ENCODE assay signal across 16 cellular contexts in genomic region chrX:12223650-12224049, GRCh38.
DNase-seq lines count a peak whose midpoint lies in the region; ATAC-seq and TF ChIP-seq lines count a peak whose summit lies in the region.
"Had no signal": no experiment of that assay in that cellular context is flagged by ENCODE, and none has a peak within 500 bp of the region (broad histone marks: within the 10 kb centered on the region; RNA-seq: fewer than 3 reads in every experiment).

No MANE protein-coding gene starts in this region.

- no peaks in the 10 kb centered on the region for H3K9me2 ChIP-seq in Karpas-422 (replicated peaks; ENCODE audit: insufficient read depth, low read length)

- H3K4me1 ChIP-seq in ACC112 (ENCODE audit: control insufficient read depth, insufficient read depth, low read length, unreplicated experiment) (peaks cover 8% of the 10 kb centered on the region), Karpas-422 (ENCODE audit: low read length) (no peaks in the 10 kb centered on the region)
- H3K4me1 ChIP-seq: BE2C had no signal

- TF ChIP-seq CTCF in HFFc6 (IDR thresholded peaks at IDR 0.05) (no peak), RWPE1 (conservative IDR thresholded peaks at IDR 0.05; ENCODE audit: low read depth) (no peak)

- DNase-seq in HFFc6 (peak; percentile 70), RWPE1 (ENCODE audit: low spot score) (peak; percentile 1), epithelial cell of prostate (ENCODE audit: low read depth, low spot score) (peak; percentile 33), NCI-H1417 treated with DMSO at 0.1 percent for 48 hours (lab: John Stamatoyannopoulos, UW) (no peak), Karpas-422 (no peak)
- DNase-seq: ACHN; BE2C; CD4-positive, alpha-beta memory T cell; NCI-H146; NCI-H2107; NCI-H345; SHP77 treated with DMSO at 0.1 percent for 48 hours had no signal

- no peak overlapping the region for H3K4me3 Mint-ChIP-seq in HFFc6
- H3K4me3 Mint-ChIP-seq: CD4-positive, alpha-beta memory T cell; IgD-negative memory B cell had no signal

- H3K9me3 ChIP-seq in Karpas-422 (ENCODE audit: low read length): no peaks in the 10 kb centered on the region
- H3K9me3 ChIP-seq: BE2C had no signal

- H3K36me3 Mint-ChIP-seq in HFFc6 (ENCODE audit: low read depth): peaks cover 12% of the 10 kb centered on the region; the same call in 1 of the 2 replicates
- H3K36me3 Mint-ChIP-seq: CD4-positive, alpha-beta memory T cell; IgD-negative memory B cell had no signal

- peaks cover 20% of the 10 kb centered on the region for H3K4me1 Mint-ChIP-seq in HFFc6 (ENCODE audit: low read depth)
- H3K4me1 Mint-ChIP-seq: CD4-positive, alpha-beta memory T cell; IgD-negative memory B cell had no signal

- H4K20me1 ChIP-seq in Karpas-422 (ENCODE audit: insufficient read depth, low read depth, low read length): no peaks in the 10 kb centered on the region

- POLR2A ChIA-PET in RWPE1 (lab: Yijun Ruan, JAX; ENCODE audit: low non-redundant PET): no interaction called here

- peak overlapping the region; percentile 29; the same call in 1 of the 2 replicates for H3K27ac Mint-ChIP-seq in HFFc6
- H3K27ac Mint-ChIP-seq: CD4-positive, alpha-beta memory T cell; IgD-negative memory B cell had no signal

- H3K79me2 ChIP-seq in ACC112 (ENCODE audit: control insufficient read depth, insufficient read depth, low read length, unreplicated experiment): no peaks in the 10 kb centered on the region
- H3K79me2 ChIP-seq in Karpas-422 (ENCODE audit: low read length): no peaks in the 10 kb centered on the region

- no peaks in the 10 kb centered on the region for H3K27me3 Mint-ChIP-seq in HFFc6 (ENCODE audit: insufficient read depth)
- H3K27me3 Mint-ChIP-seq: CD4-positive, alpha-beta memory T cell had no signal

- H3K36me3 ChIP-seq in ACC112 (ENCODE audit: insufficient read depth, low read length) (no peaks in the 10 kb centered on the region), Karpas-422 (ENCODE audit: insufficient read depth, low read length) (no peaks in the 10 kb centered on the region)
- H3K36me3 ChIP-seq: BE2C had no signal

- H3K27ac ChIP-seq in ACC112 (ENCODE audit: low read depth, low read length): peak overlapping the region; percentile 50
- H3K27ac ChIP-seq in RWPE1: no peak overlapping the region
- peak overlapping the region; percentile 44 for H3K27ac ChIP-seq in epithelial cell of prostate
- no peak overlapping the region for H3K27ac ChIP-seq in Karpas-422 (ENCODE audit: low read length)

- no peak overlapping the region for H3K4me2 ChIP-seq in Karpas-422 (ENCODE audit: low read depth, low read length, poor library complexity, severe bottlenecking)

- CTCF ChIA-PET in RWPE1 (lab: Yijun Ruan, JAX): no interaction called here

- H3K9me3 Mint-ChIP-seq in HFFc6: peaks cover 4% of the 10 kb centered on the region
- H3K9me3 Mint-ChIP-seq: IgD-negative memory B cell had no signal

- H3K9ac ChIP-seq in Karpas-422 (ENCODE audit: low read length): no peak overlapping the region

- H3K4me3 ChIP-seq in ACC112 (ENCODE audit: low read depth, low read length) (no peak overlapping the region), Karpas-422 (ENCODE audit: low read length) (no peak overlapping the region)

- ATAC-seq in GM21528 (IDR thresholded peaks at IDR 0.05; ENCODE audit: low FRiP score, unreplicated experiment) (no peak), HG03460 (IDR thresholded peaks at IDR 0.05; ENCODE audit: unreplicated experiment) (no peak)

- no peak overlapping the region for H2AFZ ChIP-seq in ACC112 (ENCODE audit: low read length, unreplicated experiment)
- no peak overlapping the region for H2AFZ ChIP-seq in Karpas-422 (ENCODE audit: low read length)

- H3K27me3 ChIP-seq in ACC112 (ENCODE audit: insufficient read depth, low read length) (no peaks in the 10 kb centered on the region), Karpas-422 (ENCODE audit: low read length) (no peaks in the 10 kb centered on the region; the same call in 1 of the 2 replicates)
- H3K27me3 ChIP-seq: BE2C had no signal

Comparison
In these comparisons a context has a peak if more than half of its experiments do, and no peak if none do; other contexts are left out.
1. H3K27ac ChIP-seq: peak in ACC112 (single experiment) and epithelial cell of prostate (single experiment); none in RWPE1 (single experiment) and Karpas-422 (single experiment).
2. DNase-seq: peak in HFFc6 (single experiment), RWPE1 (single experiment) and epithelial cell of prostate (single experiment); none in NCI-H1417 treated with DMSO at 0.1 percent for 48 hours (single experiment) and Karpas-422 (single experiment).